In genomic region chr1:183611021-183611420, GRCh38 we compare ENCODE assay signal across 23 cellular contexts. TPM values are rescaled to one million over a fixed set of nuclear protein-coding genes. Genes with fewer than 3 reads are reported as not detected.
"Had no signal": no experiment of that assay in that cellular context is flagged by ENCODE, and none has a peak within 500 bp of the region (broad histone marks: within the 10 kb centered on the region; RNA-seq: fewer than 3 reads in every experiment).

No MANE protein-coding gene starts in this region.

- H3K9ac ChIP-seq: KMS-11 had no signal

- FAIRE-seq: HepG2, K562, RCC 7860 had no signal

- H3K4me3 Mint-ChIP-seq: IgD-negative memory B cell had no signal

- H3K4me2 ChIP-seq: KMS-11 had no signal

- H3K4me3 ChIP-seq: K562 had no signal

- H3K27ac Mint-ChIP-seq: IgD-negative memory B cell had no signal

- H3K9me3 Mint-ChIP-seq: IgD-negative memory B cell had no signal

- DNase-seq: Kasumi-1; MM.1S; NCI-H1092 treated with DMSO at 0.1 percent for 48 hours; NCI-H1436 treated with DMSO at 0.1 percent for 48 hours; NCI-H1694; NCI-H187 treated with DMSO at 0.1 percent for 48 hours; NCI-H2029 treated with DMSO at 0.1 percent for 48 hours; NCI-H345; NCI-H446 treated with DMSO at 0.1 percent for 48 hours; NCI-H510A treated with DMSO at 0.1 percent for 48 hours; NCI-H526; NCI-H82; NK-92 treated with Interleukin-12 subunit alpha and Interleukin-12 subunit beta, amount 100 ng/mL, for 24 hours; RPMI8226 had no signal

- ATAC-seq: HepG2, K562 had no signal

- H3K27ac ChIP-seq: KMS-11 had no signal

RNA-seq across cellular contexts. Expression of gene APOBEC4, which starts 42.1 kb away (rescaled TPM):
- total RNA-seq: HepG2, HT1080, K562, M059J, OCI-LY7, SK-MEL-5 had no signal
- polyA plus RNA-seq: HepG2, IgD-negative memory B cell, K562 had no signal
